Comparison of ENCODE assay signal across 12 cellular contexts in the genomic region with DNA sequence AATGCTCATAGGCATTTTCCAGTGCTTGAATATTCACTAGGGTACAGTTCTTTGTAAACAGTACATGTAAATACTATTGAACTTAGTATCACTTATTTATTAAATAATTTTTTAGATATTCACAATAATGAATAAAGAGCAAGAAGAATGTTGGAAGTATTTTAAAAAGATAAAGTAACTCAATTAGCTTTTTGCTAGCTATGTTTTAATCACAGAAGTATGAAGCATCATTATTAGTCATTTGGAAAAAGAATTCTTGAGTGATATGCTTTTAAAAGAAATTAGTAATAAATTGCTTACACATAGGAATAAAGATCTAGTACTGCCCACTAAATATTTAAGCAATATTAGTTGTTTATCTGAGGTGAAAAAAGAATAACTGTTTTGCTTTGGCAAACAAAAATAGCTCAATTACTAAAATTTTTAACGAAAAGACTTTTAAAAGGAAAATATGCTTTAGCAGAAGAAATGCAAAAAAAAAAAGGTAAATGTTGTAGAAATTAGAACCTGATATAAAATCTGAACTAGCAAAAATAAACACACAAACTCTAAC.
A peak's percentile ranks its signal among the peaks of the same experiment; 100 is the strongest.
DNase-seq lines count a peak whose midpoint lies in the region; FAIRE-seq and TF ChIP-seq lines count a peak whose summit lies in the region.
"Had no signal": no experiment of that assay in that cellular context is flagged by ENCODE, and none has a peak within 500 bp of the region (broad histone marks: within the 10 kb centered on the region; RNA-seq: fewer than 3 reads in every experiment).

No MANE protein-coding gene starts in this region.

- peaks cover 33% of the 10 kb centered on the region for H3F3A ChIP-seq in GM23248 (ENCODE audit: insufficient read depth)

- H3K79me2 ChIP-seq in GM23248 (ENCODE audit: insufficient read depth), result no peaks in the 10 kb centered on the region; the same call in 1 of the 2 replicates

- intact Hi-C loops in ascending aorta (cut with DNase I) (loop anchor here (5.0 kb wide), 3 partner anchors 60 to 435 kb away; no protein-coding TSS in a partner anchor), kidney (cut with DNase I) (no loop called here)

- peak; percentile 3 for FAIRE-seq in kidney (lab: Jason Lieb, UNC)
- FAIRE-seq: GM12891 had no signal

- no peaks in the 10 kb centered on the region for H3K27me3 ChIP-seq in GM23248 (replicated peaks; ENCODE audit: insufficient read depth)
- no peaks in the 10 kb centered on the region for H3K27me3 ChIP-seq in ascending aorta

- H3K36me3 ChIP-seq in GM23248 (ENCODE audit: low read depth), result no peaks in the 10 kb centered on the region
- H3K36me3 ChIP-seq in ascending aorta, result no peaks in the 10 kb centered on the region
- H3K36me3 ChIP-seq in kidney (ENCODE audit: control insufficient read depth in 1 of 2, insufficient read depth in 2 of 2, low read length in 2 of 2), result no peaks in the 10 kb centered on the region

- H3K4me3 ChIP-seq in GM23248, result no peak overlapping the region
- H3K4me3 ChIP-seq in ascending aorta, result no peak overlapping the region
- no peak overlapping the region for H3K4me3 ChIP-seq in kidney (ENCODE audit: low read length in 2 of 2)

- TF ChIP-seq CTCF in ascending aorta (IDR thresholded peaks at IDR 0.05), result no peak
- TF ChIP-seq CTCF in kidney (IDR thresholded peaks at IDR 0.05; ENCODE audit: borderline replicate concordance, extremely low read depth, insufficient read depth), result no peak

- H3K9me3 ChIP-seq in GM23248 (ENCODE audit: low read depth) (no peaks in the 10 kb centered on the region), ascending aorta (no peaks in the 10 kb centered on the region), kidney (ENCODE audit: control insufficient read depth in 1 of 2, low read length in 2 of 2) (no peaks in the 10 kb centered on the region)
- H3K9me3 ChIP-seq: Caco-2 had no signal

- in situ Hi-C loops in GM23248 (cut with MboI), result no loop called here

- H2AFZ ChIP-seq in GM23248, result no peak overlapping the region

- no peak overlapping the region for H3K27ac ChIP-seq in GM23248
- peak overlapping the region; percentile 24 to 69 for H3K27ac ChIP-seq in ascending aorta
- no peak overlapping the region for H3K27ac ChIP-seq in kidney (ENCODE audit: low read depth in 2 of 2, low read length in 2 of 2)

- H3K9me2 ChIP-seq in GM23248 (ENCODE audit: insufficient read depth), result no peaks in the 10 kb centered on the region

- no peaks in the 10 kb centered on the region for H4K20me1 ChIP-seq in GM23248 (ENCODE audit: insufficient read depth)

- H3K4me1 ChIP-seq in GM23248 (ENCODE audit: insufficient read depth) (peaks cover 70% of the 10 kb centered on the region), ascending aorta (peaks cover 18 to 71% of the 10 kb centered on the region in 2 donors), kidney (ENCODE audit: control insufficient read depth in 1 of 2, insufficient read depth in 1 of 2, low read depth in 1 of 2, low read length in 2 of 2) (peaks cover 28 to 54% of the 10 kb centered on the region in 2 donors)

- WGBS in GM23248 (ENCODE audit: low coverage in 1 of 2, low lambda C conversion rate in 2 of 2, missing lambda C conversion rate in 2 of 2), 2 experiments, result 46 to 62% methylated on average over 1 of the region's 1 CpG

- DNase-seq in GM23248, result peak; percentile 38
- DNase-seq in ascending aorta (ENCODE audit: low spot score in 2 of 2), result no peak
- DNase-seq in kidney, result no peak
- no peak for DNase-seq in retina
- DNase-seq in DMS114 treated with DMSO at 0.1 percent for 48 hours (lab: John Stamatoyannopoulos, UW; ENCODE audit: unreplicated experiment), result no peak
- no peak for DNase-seq in MV-4-11 (lab: John Stamatoyannopoulos, UW)
- DNase-seq: Caco-2; CD8-positive, alpha-beta T cell; DMS79; GOT3; H9 had no signal

- H3K4me2 ChIP-seq in GM23248 (ENCODE audit: unreplicated experiment), result peak overlapping the region; percentile 53

- H3K9ac ChIP-seq in GM23248 (no peak overlapping the region), kidney (ENCODE audit: low read length in 2 of 2) (no peak overlapping the region)

Comparison
In these comparisons a context has a peak if more than half of its experiments do, and no peak if none do; other contexts are left out.
1. H3K27ac ChIP-seq: peak in ascending aorta (2 of 2); none in GM23248 (single experiment) and kidney (0 of 2).